Comparison of ENCODE assay signal across 18 cellular contexts in genomic region chr17:59506907-59507726, GRCh38. TPM values are rescaled to one million over a fixed set of nuclear protein-coding genes. Genes with fewer than 3 reads are reported as not detected.
DNase-seq lines count a peak whose midpoint lies in the region; ATAC-seq and TF ChIP-seq lines count a peak whose summit lies in the region.
"Had no signal": no experiment of that assay in that cellular context is flagged by ENCODE, and none has a peak within 500 bp of the region (broad histone marks: within the 10 kb centered on the region; RNA-seq: fewer than 3 reads in every experiment).

No MANE protein-coding gene starts in this region.

- intact Hi-C loops in adrenal gland (cut with DNase I): no loop called here

- H3K36me3 ChIP-seq in adrenal gland (replicated peaks in 1 of 2): no peaks in the 10 kb centered on the region
- H3K36me3 ChIP-seq: left lung, pancreas, tibial nerve had no signal

- H3K9me3 ChIP-seq in adrenal gland (replicated peaks in 1 of 3): no peaks in the 10 kb centered on the region
- H3K9me3 ChIP-seq: left lung, pancreas, tibial nerve had no signal

- no peak for TF ChIP-seq CTCF in adrenal gland (IDR thresholded peaks at IDR 0.05)
- TF ChIP-seq CTCF in foreskin fibroblast (IDR thresholded peaks at IDR 0.05; ENCODE audit: low read depth, low read length): no peak

- no peaks in the 10 kb centered on the region for H3K27me3 ChIP-seq in adrenal gland
- H3K27me3 ChIP-seq: left lung, pancreas, tibial nerve had no signal

- TF ChIP-seq POLR2A in adrenal gland (IDR thresholded peaks at IDR 0.05): no peak

- H3K27ac ChIP-seq in adrenal gland: peak overlapping the region in 3 of 5 donors; percentile 15 to 73 (median 45)
- H3K27ac ChIP-seq: C4-2B, left lung, pancreas, tibial nerve had no signal

- no peak overlapping the region for H3K4me3 ChIP-seq in adrenal gland
- no peak overlapping the region for H3K4me3 ChIP-seq in foreskin fibroblast (ENCODE audit: low read depth in 1 of 2, low read length in 2 of 2)
- H3K4me3 ChIP-seq: left lung, pancreas, tibial nerve had no signal

- ATAC-seq in GM18867 (IDR thresholded peaks at IDR 0.05; ENCODE audit: unreplicated experiment): no peak
- ATAC-seq: left lung, pancreas had no signal

- DNase-seq in GM04503 (ENCODE audit: low read depth) (peak; percentile 42), adrenal gland (peak; percentile 45 to 77 (median 59)), foreskin fibroblast (peak; percentile 30 to 39), stromal cell of bone marrow (ENCODE audit: low read depth) (peak; percentile 75), SW 1271 (lab: John Stamatoyannopoulos, UW) (no peak)
- no peak for DNase-seq in effector CD4-positive, alpha-beta T cell
- DNase-seq in stimulated activated CD8-positive, alpha-beta memory T cell treated with anti-CD3 and anti-CD28 coated beads, Interleukin-4, amount 100 ng/mL, for 48 hours: no peak
- DNase-seq: activated CD4-positive, alpha-beta T cell treated with anti-CD3 and anti-CD28 coated beads for 1 hour; left lung; NCI-H1436 treated with DMSO at 0.1 percent for 48 hours; NCI-H345; pancreas; SHP77 treated with DMSO at 0.1 percent for 48 hours; small intestine; T-helper 9 cell had no signal

- WGBS in adrenal gland, 4 donors: 66 to 76% (median 73%) methylated on average over 9 of the region's 9 CpGs

- H3K4me1 ChIP-seq in adrenal gland (replicated peaks in 1 of 2): peaks cover 0 to 8% of the 10 kb centered on the region in 2 donors
- H3K4me1 ChIP-seq: left lung, pancreas, tibial nerve had no signal

RNA-seq across cellular contexts. Expression of gene DHX40, which starts 58.3 kb away (rescaled TPM):
- total RNA-seq in adrenal gland: 10 to 100 TPM; 20.3 to 48.6 (median 39.8) TPM
- polyA plus RNA-seq in adrenal gland: 10 to 100 TPM; 19.3 to 27.8 (median 25.7) TPM

Comparison
In these comparisons a context has a peak if more than half of its experiments do, and no peak if none do; other contexts are left out.
1. DNase-seq: peak in GM04503 (single experiment), adrenal gland (7 of 7), foreskin fibroblast (2 of 2) and stromal cell of bone marrow (single experiment); none in effector CD4-positive, alpha-beta T cell (single experiment), SW 1271 (0 of 2) and stimulated activated CD8-positive, alpha-beta memory T cell treated with anti-CD3 and anti-CD28 coated beads, Interleukin-4, amount 100 ng/mL, for 48 hours (single experiment).